20 cellular contexts compared by ENCODE assay signal in genomic region chr5:149644629-149645028, GRCh38.
DNase-seq lines count a peak whose midpoint lies in the region; ATAC-seq, FAIRE-seq and TF ChIP-seq lines count a peak whose summit lies in the region.
"Had no signal": no experiment of that assay in that cellular context is flagged by ENCODE, and none has a peak within 500 bp of the region (broad histone marks: within the 10 kb centered on the region; RNA-seq: fewer than 3 reads in every experiment).

No MANE protein-coding gene starts in this region.

- in situ Hi-C loops in HepG2 (cut with HindIII; ENCODE audit: extremely low pct_ligation_motif_present, low pct_unique_long_range_greater_than_20kb) = loop anchor here (25.0 kb wide), 1 partner anchor 343 kb away; no protein-coding TSS in a partner anchor

- WGBS in HepG2 (ENCODE audit: low lambda C conversion rate) = 55% methylated on average over 4 of the region's 4 CpGs
- WGBS in right lobe of liver (ENCODE audit: insufficient coverage, low coverage, low lambda C conversion rate, missing lambda C conversion rate) = 84% methylated on average over 4 of the region's 4 CpGs

- POLR2A ChIA-PET in HepG2 (lab: Yijun Ruan, JAX) = no interaction called here

- TF ChIP-seq POLR2A in HepG2 (IDR thresholded peaks at IDR 0.05; ENCODE audit: insufficient read depth in 1 of 2, low read depth in 2 of 2, low read length in 2 of 2) (no peak), right lobe of liver (IDR thresholded peaks at IDR 0.05) (no peak)

- intact Hi-C loops in HepG2 (cut with micrococcal nuclease; ENCODE audit: unreplicated experiment) (no loop called here), right lobe of liver (cut with DNase I) (no loop called here), Right ventricle myocardium superior (cut with DNase I) (no loop called here)

- H2AFZ ChIP-seq in HepG2 (ENCODE audit: low read length) (no peak overlapping the region), OCI-LY1 (ENCODE audit: low read length) (no peak overlapping the region), keratinocyte (ENCODE audit: control insufficient read depth, low read length) (no peak overlapping the region)

- TF ChIP-seq CTCF in HepG2 (CRISPR knock-in tag; IDR thresholded peaks at IDR 0.05) = no peak
- no peak for TF ChIP-seq CTCF in right lobe of liver (IDR thresholded peaks at IDR 0.05)
- TF ChIP-seq CTCF in OCI-LY1 (IDR thresholded peaks at IDR 0.05; ENCODE audit: low read length) = no peak
- TF ChIP-seq CTCF in keratinocyte (optimal IDR thresholded peaks at IDR 0.05 in 1 of 3, IDR thresholded peaks at IDR 0.05 in 1 of 3, conservative IDR thresholded peaks at IDR 0.05 in 1 of 3; ENCODE audit: extremely low read depth in 1 of 3, insufficient read depth in 2 of 3, low read length in 3 of 3) = no peak

- no peak overlapping the region for H3K9ac ChIP-seq in HepG2 (ENCODE audit: insufficient read depth, low read depth, low read length)
- no peak overlapping the region for H3K9ac ChIP-seq in OCI-LY1 (ENCODE audit: low read length)
- H3K9ac ChIP-seq in keratinocyte (ENCODE audit: control insufficient read depth, extremely low read depth, insufficient read depth, low read length) = no peak overlapping the region
- H3K9ac ChIP-seq: BLaER1 treated with 17β-estradiol and CSF1 and Interleukin-3, amounts not matched to agents 10 nM and 100 nM had no signal

- H3F3A ChIP-seq in OCI-LY1 (ENCODE audit: insufficient read depth, low read length) = no peaks in the 10 kb centered on the region

- H4K20me1 ChIP-seq in HepG2 (ENCODE audit: insufficient read depth, low read length) = no peaks in the 10 kb centered on the region
- H4K20me1 ChIP-seq in OCI-LY1 (ENCODE audit: insufficient read depth, low read length) = no peaks in the 10 kb centered on the region
- no peaks in the 10 kb centered on the region for H4K20me1 ChIP-seq in keratinocyte (ENCODE audit: control insufficient read depth, extremely low read depth, insufficient read depth, low read length)
- H4K20me1 ChIP-seq: BLaER1 treated with 17β-estradiol and CSF1 and Interleukin-3, amounts not matched to agents 10 nM and 100 nM had no signal

- TF ChIP-seq RAD21 in HepG2 (CRISPR knock-in tag; IDR thresholded peaks at IDR 0.05) = no peak

- no peaks in the 10 kb centered on the region for H3K9me1 ChIP-seq in keratinocyte (ENCODE audit: control insufficient read depth, extremely low read depth, insufficient read depth, low read length)

- H3K4me2 ChIP-seq in HepG2 (ENCODE audit: low read depth, low read length) (no peak overlapping the region), OCI-LY1 (ENCODE audit: low read length) (no peak overlapping the region; the same call in 1 of the 2 replicates), keratinocyte (ENCODE audit: control insufficient read depth, extremely low read depth, insufficient read depth, low read depth, low read length) (no peak overlapping the region)
- H3K4me2 ChIP-seq: A549; BLaER1 treated with 17β-estradiol and CSF1 and Interleukin-3, amounts not matched to agents 10 nM and 100 nM had no signal

- no peak overlapping the region for H3K4me3 ChIP-seq in HepG2 (replicated peaks in 1 of 3; ENCODE audit: insufficient read depth in 1 of 3, low read depth in 2 of 3, low read length in 3 of 3)
- H3K4me3 ChIP-seq in right lobe of liver = no peak overlapping the region
- H3K4me3 ChIP-seq in OCI-LY1 (ENCODE audit: low read depth, low read length, poor library complexity, severe bottlenecking) = no peak overlapping the region
- no peak overlapping the region for H3K4me3 ChIP-seq in keratinocyte (ENCODE audit: control insufficient read depth in 2 of 3, extremely low read depth in 1 of 3, insufficient read depth in 2 of 3, low read depth in 1 of 3, low read length in 3 of 3)
- H3K4me3 ChIP-seq: A549; BLaER1 treated with 17β-estradiol and CSF1 and Interleukin-3, amounts not matched to agents 10 nM and 100 nM had no signal

- H3K9me3 ChIP-seq in HepG2 (ENCODE audit: low read length) = no peaks in the 10 kb centered on the region
- no peaks in the 10 kb centered on the region for H3K9me3 ChIP-seq in right lobe of liver
- no peaks in the 10 kb centered on the region for H3K9me3 ChIP-seq in OCI-LY1 (ENCODE audit: low read length)
- H3K9me3 ChIP-seq in keratinocyte (ENCODE audit: control insufficient read depth, low read depth, low read length) = no peaks in the 10 kb centered on the region
- H3K9me3 ChIP-seq: A549 had no signal

- H3K27me3 ChIP-seq in HepG2 (ENCODE audit: control insufficient read depth in 1 of 2, insufficient read depth in 2 of 2, low read length in 2 of 2) (peaks cover 0 to 23% of the 10 kb centered on the region in 2 experiments; a peak in 2 of 5 replicates), right lobe of liver (no peaks in the 10 kb centered on the region), OCI-LY1 (ENCODE audit: insufficient read depth, low read length) (no peaks in the 10 kb centered on the region), keratinocyte (ENCODE audit: control insufficient read depth, extremely low read depth, insufficient read depth, low read length) (no peaks in the 10 kb centered on the region)
- H3K27me3 ChIP-seq: BLaER1 treated with 17β-estradiol and CSF1 and Interleukin-3, amounts not matched to agents 10 nM and 100 nM had no signal

- H3K36me3 ChIP-seq in HepG2 (replicated peaks in 1 of 2; ENCODE audit: control insufficient read depth in 1 of 2, insufficient read depth in 2 of 2, low read length in 2 of 2) (no peaks in the 10 kb centered on the region), right lobe of liver (no peaks in the 10 kb centered on the region), OCI-LY1 (ENCODE audit: insufficient read depth, low read length) (no peaks in the 10 kb centered on the region), keratinocyte (ENCODE audit: control insufficient read depth in 2 of 2, extremely low read depth in 1 of 2, insufficient read depth in 2 of 2, low read length in 2 of 2) (no peaks in the 10 kb centered on the region)
- H3K36me3 ChIP-seq: BLaER1 treated with 17β-estradiol and CSF1 and Interleukin-3, amounts not matched to agents 10 nM and 100 nM had no signal

- no peaks in the 10 kb centered on the region for H3K9me2 ChIP-seq in OCI-LY1 (ENCODE audit: low read depth, low read length)

- dilution Hi-C loops in keratinocyte (cut with MboI; ENCODE audit: extremely low pct_ligation_motif_present, low sequenced_read_pairs) = no loop called here

- ATAC-seq in HepG2 (no peak), right lobe of liver (no peak), Right ventricle myocardium superior (ENCODE audit: poor library complexity) (no peak)

- no peak for DNase-seq in HepG2 (ENCODE audit: low spot score)
- no peak for DNase-seq in right lobe of liver
- DNase-seq in keratinocyte (ENCODE audit: low read depth, low spot score) = no peak
- no peak for DNase-seq in nucleus accumbens (lab: John Stamatoyannopoulos, UW)
- DNase-seq in Right ventricle myocardium superior = no peak
- DNase-seq in NCI-H1417 (lab: John Stamatoyannopoulos, UW) = no peak
- DNase-seq: AML-193; CD4-positive, alpha-beta T cell; CD8-positive, alpha-beta memory T cell; COR-L47; DMS79 treated with DMSO at 0.1 percent for 48 hours; GF-D8 had no signal

- no TSS peak for BruUV-seq in HepG2 (replicated peaks; lab: Mats Ljungman, UMichigan)

- no peak for TF ChIP-seq EP300 in HepG2 (IDR thresholded peaks at IDR 0.05; ENCODE audit: low read depth in 2 of 2, low read length in 2 of 2)
- TF ChIP-seq EP300 in HepG2 (CRISPR knock-in tag; IDR thresholded peaks at IDR 0.05; ENCODE audit: borderline replicate concordance) = no peak

- H3K27ac ChIP-seq in HepG2 (ENCODE audit: extremely low read length, insufficient read depth, low read length) (no peak overlapping the region), right lobe of liver (no peak overlapping the region), OCI-LY1 (ENCODE audit: low read depth, low read length, poor library complexity, severe bottlenecking) (peak overlapping the region; percentile 16), keratinocyte (ENCODE audit: control insufficient read depth, insufficient read depth, low read length) (no peak overlapping the region)
- H3K27ac ChIP-seq: 22Rv1; A549; BLaER1 treated with 17β-estradiol and CSF1 and Interleukin-3, amounts not matched to agents 10 nM and 100 nM; C4-2B had no signal

- H3K4me1 ChIP-seq in HepG2 (ENCODE audit: insufficient read depth, low read length) (peaks cover 30% of the 10 kb centered on the region), right lobe of liver (peaks cover 0 to 12% (median 5%) of the 10 kb centered on the region in 4 donors), OCI-LY1 (ENCODE audit: insufficient read depth, low read length, severe bottlenecking) (peaks cover 62% of the 10 kb centered on the region), keratinocyte (ENCODE audit: control insufficient read depth, extremely low read depth, insufficient read depth, low read length) (no peaks in the 10 kb centered on the region)
- H3K4me1 ChIP-seq: A549 had no signal

- H3K79me2 ChIP-seq in HepG2 (ENCODE audit: insufficient read depth, low read length) (no peaks in the 10 kb centered on the region), OCI-LY1 (ENCODE audit: insufficient read depth, low read length) (no peaks in the 10 kb centered on the region), keratinocyte (ENCODE audit: control insufficient read depth, insufficient read depth, low read length) (no peaks in the 10 kb centered on the region)

- FAIRE-seq in HepG2 (lab: Jason Lieb, UNC) = no peak
- peak; percentile 13 for FAIRE-seq in keratinocyte (lab: Jason Lieb, UNC)
- FAIRE-seq: A549, G401.6, GM12891, GM19239 had no signal

- CTCF ChIA-PET in HepG2 (lab: Yijun Ruan, JAX; ENCODE audit: low intra/inter-chr PET ratio, low total read pairs) = no interaction called here

TF ChIP-seq in HepG2, 621 proteins besides CTCF, POLR2A, EP300 and RAD21:
- TF ChIP-seq ZNF205 (CRISPR knock-in tag; IDR thresholded peaks at IDR 0.05) (no peak), ZNF629 (CRISPR knock-in tag; conservative IDR thresholded peaks at IDR 0.05) (peak; percentile 67)
